ENCODE assay signal across 13 cellular contexts in genomic region chr12:4943067-4943937, GRCh38. TPM values are rescaled to one million over a fixed set of nuclear protein-coding genes. Genes with fewer than 3 reads are reported as not detected.
DNase-seq lines count a peak whose midpoint lies in the region; ATAC-seq and TF ChIP-seq lines count a peak whose summit lies in the region.
"Had no signal": no experiment of that assay in that cellular context is flagged by ENCODE, and none has a peak within 500 bp of the region (broad histone marks: within the 10 kb centered on the region; RNA-seq: fewer than 3 reads in every experiment).

No MANE protein-coding gene starts in this region.

- no peak overlapping the region for H3K9ac ChIP-seq in colonic mucosa (ENCODE audit: low read depth in 2 of 2, low read length in 2 of 2)

- no peak for TF ChIP-seq CTCF in colonic mucosa (IDR thresholded peaks at IDR 0.05)

- intact Hi-C loops in colonic mucosa (cut with DNase I), result no loop called here

- no peaks in the 10 kb centered on the region for H3K36me3 ChIP-seq in colonic mucosa
- H3K36me3 ChIP-seq: breast epithelium had no signal

- no peaks in the 10 kb centered on the region for H3K4me1 ChIP-seq in colonic mucosa
- H3K4me1 ChIP-seq: breast epithelium had no signal

- H3K27me3 ChIP-seq in colonic mucosa, result no peaks in the 10 kb centered on the region
- H3K27me3 ChIP-seq: breast epithelium had no signal

- ATAC-seq in GM18867 (IDR thresholded peaks at IDR 0.05; ENCODE audit: unreplicated experiment) (peak; percentile 88), GM21447 (IDR thresholded peaks at IDR 0.05; ENCODE audit: unreplicated experiment) (peak; percentile 88), HG03095 (IDR thresholded peaks at IDR 0.05; ENCODE audit: unreplicated experiment) (peak; percentile 91)
- ATAC-seq: activated T-helper 17 cell treated with anti-CD3 and anti-CD28 coated beads, Interleukin-2, amount 50 U/mL, for 72 hours; HepG2; naive thymus-derived CD4-positive, alpha-beta T cell; stimulated activated naive CD8-positive, alpha-beta T cell treated with anti-CD3 and anti-CD28 coated beads, Interleukin-15, Interleukin-2, amounts not matched to agents 100 U/mL and 50 U/mL, for 24 hours had no signal

- peak; percentile 42 for DNase-seq in NOMO-1 treated with DMSO at 0.1 percent for 48 hours (lab: John Stamatoyannopoulos, UW; ENCODE audit: unreplicated experiment)
- DNase-seq in anterior cingulate cortex (lab: John Stamatoyannopoulos, UW), result no peak
- DNase-seq in colonic mucosa, result no peak
- DNase-seq in activated CD4-positive, alpha-beta T cell treated with anti-CD3 and anti-CD28 coated beads, Interleukin-2, amount 50 U/mL, for 48 hours, result no peak
- DNase-seq: naive thymus-derived CD4-positive, alpha-beta T cell; NCI-H2171; stimulated activated naive CD8-positive, alpha-beta T cell treated with anti-CD3 and anti-CD28 coated beads, Interleukin-15, Interleukin-2, amounts not matched to agents 100 U/mL and 50 U/mL, for 24 hours had no signal

- no peak overlapping the region for H3K27ac ChIP-seq in colonic mucosa
- H3K27ac ChIP-seq: breast epithelium had no signal

- H3K4me3 ChIP-seq in colonic mucosa, result no peak overlapping the region
- H3K4me3 ChIP-seq: breast epithelium had no signal

- no peaks in the 10 kb centered on the region for H3K9me3 ChIP-seq in colonic mucosa
- H3K9me3 ChIP-seq: breast epithelium had no signal

RNA-seq across cellular contexts. Expression of gene KCNA1, which starts 33.6 kb away (rescaled TPM):
- total RNA-seq in colonic mucosa, result under 1 TPM in 1 of 2 donors, not detected in 1; 0.61 TPM
- total RNA-seq: activated T-helper 17 cell treated with anti-CD3 and anti-CD28 coated beads, Interleukin-2, amount 50 U/mL, for 72 hours; HepG2; naive thymus-derived CD4-positive, alpha-beta T cell had no signal
